In genomic region chr3:58041826-58042324, GRCh38 we compare ENCODE assay signal across 9 cellular contexts. TPM values are rescaled to one million over a fixed set of nuclear protein-coding genes. Genes with fewer than 3 reads are reported as not detected.
A peak's percentile ranks its signal among the peaks of the same experiment; 100 is the strongest.
DNase-seq lines count a peak whose midpoint lies in the region; ATAC-seq and TF ChIP-seq lines count a peak whose summit lies in the region.
"Had no signal": no experiment of that assay in that cellular context is flagged by ENCODE, and none has a peak within 500 bp of the region (broad histone marks: within the 10 kb centered on the region; RNA-seq: fewer than 3 reads in every experiment).

No MANE protein-coding gene starts in this region.

- CTCF ChIA-PET in MCF 10A (lab: Yijun Ruan, JAX): interaction anchor here (0.5 to 1.8 kb wide), 4 partner anchors 8 to 215 kb away, joined by 3 to 9 read pairs (median 4); no protein-coding TSS in a partner anchor

- peak; percentile 97 for DNase-seq in AG10803 (ENCODE audit: low read depth)
- no peak for DNase-seq in MCF 10A (ENCODE audit: unreplicated experiment)
- DNase-seq in renal cortical epithelial cell (ENCODE audit: low read depth): peak; percentile 94
- no peak for DNase-seq in cerebellar nuclear complex (lab: John Stamatoyannopoulos, UW)
- DNase-seq in stimulated activated CD4-positive, alpha-beta T cell treated with anti-CD3 and anti-CD28 coated beads, Interleukin-15, amount 100 ng/mL, for 24 hours: no peak
- DNase-seq in mucosa of gallbladder (ENCODE audit: low spot score): no peak

- TF ChIP-seq CTCF in AG10803 (conservative IDR thresholded peaks at IDR 0.05; ENCODE audit: low read length): no peak
- TF ChIP-seq CTCF in MCF 10A (IDR thresholded peaks at IDR 0.05; ENCODE audit: unreplicated experiment): no peak

- H3K4me3 ChIP-seq in AG10803 (ENCODE audit: low read length): no peak overlapping the region; the same call in 1 of the 2 replicates

- intact Hi-C loops in MCF 10A (cut with micrococcal nuclease): no loop called here

- no TSS peak for BruUV-seq in MCF 10A (replicated peaks; lab: Mats Ljungman, UMichigan)

- peak overlapping the region; percentile 82 for H3K27ac Mint-ChIP-seq in MCF 10A (ENCODE audit: low read depth, unreplicated experiment)
- H3K27ac Mint-ChIP-seq: dendritic cell treated with granulocyte-macrophage colony-stimulating factor and Interleukin-4, amounts not matched to agents 40 ng/mL and 50 ng/mL, for 4 days had no signal

- H3K4me1 Mint-ChIP-seq in MCF 10A (ENCODE audit: insufficient read depth, unreplicated experiment): peaks cover 55% of the 10 kb centered on the region

- POLR2A ChIA-PET in MCF 10A (lab: Yijun Ruan, JAX): interaction anchor here (0.9 to 6.0 kb wide), 5 partner anchors 9 to 34 kb away, joined by 3 to 57 read pairs (median 11); partner anchors contain the start of gene FLNB

- no peak overlapping the region for H3K4me3 Mint-ChIP-seq in MCF 10A (ENCODE audit: unreplicated experiment)
- H3K4me3 Mint-ChIP-seq: dendritic cell treated with granulocyte-macrophage colony-stimulating factor and Interleukin-4, amounts not matched to agents 40 ng/mL and 50 ng/mL, for 4 days had no signal

- peaks cover 15% of the 10 kb centered on the region for H3K36me3 Mint-ChIP-seq in MCF 10A (ENCODE audit: insufficient read depth, unreplicated experiment)

- H3K9me3 Mint-ChIP-seq in MCF 10A (ENCODE audit: unreplicated experiment): no peaks in the 10 kb centered on the region
- H3K9me3 Mint-ChIP-seq: dendritic cell treated with granulocyte-macrophage colony-stimulating factor and Interleukin-4, amounts not matched to agents 40 ng/mL and 50 ng/mL, for 4 days had no signal

- no peaks in the 10 kb centered on the region for H3K27me3 Mint-ChIP-seq in MCF 10A (ENCODE audit: insufficient read depth, unreplicated experiment)
- H3K27me3 Mint-ChIP-seq: dendritic cell treated with granulocyte-macrophage colony-stimulating factor and Interleukin-4, amounts not matched to agents 40 ng/mL and 50 ng/mL, for 4 days had no signal

- ATAC-seq in GM19463 (IDR thresholded peaks at IDR 0.05; ENCODE audit: unreplicated experiment) (peak; percentile 93), HG03442 (IDR thresholded peaks at IDR 0.05; ENCODE audit: unreplicated experiment) (peak; percentile 86)

RNA-seq across cellular contexts. Expression of gene FLNB, which starts 33.7 kb away (rescaled TPM):
- 580 and 593 TPM in 2 replicates for total RNA-seq in MCF 10A (2022)
- total RNA-seq in renal cortical epithelial cell: 342 and 459 TPM in 2 replicates
- total RNA-seq in mucosa of gallbladder: 119 TPM

Comparison
In these comparisons a context has a peak if more than half of its experiments do, and no peak if none do; other contexts are left out.
1. DNase-seq: peak in AG10803 (single experiment) and renal cortical epithelial cell (single experiment); none in MCF 10A (single experiment), cerebellar nuclear complex (0 of 2), stimulated activated CD4-positive, alpha-beta T cell treated with anti-CD3 and anti-CD28 coated beads, Interleukin-15, amount 100 ng/mL, for 24 hours (single experiment) and mucosa of gallbladder (single experiment).